Comparison of ENCODE assay signal across 1 cellular context in the genomic region with DNA sequence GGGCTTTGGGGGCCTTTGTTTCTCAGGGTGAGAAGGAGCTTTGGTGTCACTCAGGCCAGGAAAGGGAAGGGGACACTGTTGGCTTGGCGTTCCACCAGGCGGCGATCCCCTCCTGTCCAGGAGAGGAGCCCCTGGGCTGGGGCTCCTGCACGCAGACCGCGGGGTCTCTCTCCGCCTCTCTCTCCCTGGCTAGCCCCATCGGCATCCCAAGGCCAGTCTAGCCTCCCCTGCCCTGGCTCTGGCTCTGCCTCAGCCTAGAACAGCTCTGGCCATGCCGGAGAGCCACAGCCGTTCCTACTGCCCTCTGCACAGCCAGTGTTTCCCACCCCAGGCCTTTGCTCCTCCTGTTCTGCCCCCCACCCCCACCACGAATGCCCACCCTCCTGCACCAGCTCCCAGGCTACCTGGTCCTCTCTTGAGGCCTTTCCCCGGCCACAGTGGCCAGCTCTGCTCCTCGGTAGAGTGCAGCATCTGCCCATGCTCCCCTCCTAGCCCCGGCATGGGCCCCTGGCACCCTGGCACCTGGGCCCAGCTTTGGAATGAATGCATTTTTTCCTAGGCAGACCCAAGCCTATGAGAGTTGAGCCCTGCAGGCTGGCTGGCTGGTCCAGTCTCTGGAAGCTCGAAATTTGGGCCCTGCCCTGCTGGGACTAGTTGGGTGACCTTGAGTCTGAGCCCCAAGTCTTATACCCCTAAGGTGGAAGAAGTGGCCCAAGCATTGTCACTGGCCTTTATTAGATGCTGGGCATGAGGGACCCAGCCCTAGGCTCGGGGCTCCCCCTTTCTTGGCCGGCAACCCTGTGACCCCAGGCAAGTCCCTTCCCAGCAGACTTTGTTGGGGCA.
TF ChIP-seq lines count a peak whose summit lies in the region.

No MANE protein-coding gene starts in this region.

TF ChIP-seq in GM23338, 12 proteins besides CTCF, POLR2A, EP300 and RAD21 (continued from another document):
- TF ChIP-seq, protein P1, sequence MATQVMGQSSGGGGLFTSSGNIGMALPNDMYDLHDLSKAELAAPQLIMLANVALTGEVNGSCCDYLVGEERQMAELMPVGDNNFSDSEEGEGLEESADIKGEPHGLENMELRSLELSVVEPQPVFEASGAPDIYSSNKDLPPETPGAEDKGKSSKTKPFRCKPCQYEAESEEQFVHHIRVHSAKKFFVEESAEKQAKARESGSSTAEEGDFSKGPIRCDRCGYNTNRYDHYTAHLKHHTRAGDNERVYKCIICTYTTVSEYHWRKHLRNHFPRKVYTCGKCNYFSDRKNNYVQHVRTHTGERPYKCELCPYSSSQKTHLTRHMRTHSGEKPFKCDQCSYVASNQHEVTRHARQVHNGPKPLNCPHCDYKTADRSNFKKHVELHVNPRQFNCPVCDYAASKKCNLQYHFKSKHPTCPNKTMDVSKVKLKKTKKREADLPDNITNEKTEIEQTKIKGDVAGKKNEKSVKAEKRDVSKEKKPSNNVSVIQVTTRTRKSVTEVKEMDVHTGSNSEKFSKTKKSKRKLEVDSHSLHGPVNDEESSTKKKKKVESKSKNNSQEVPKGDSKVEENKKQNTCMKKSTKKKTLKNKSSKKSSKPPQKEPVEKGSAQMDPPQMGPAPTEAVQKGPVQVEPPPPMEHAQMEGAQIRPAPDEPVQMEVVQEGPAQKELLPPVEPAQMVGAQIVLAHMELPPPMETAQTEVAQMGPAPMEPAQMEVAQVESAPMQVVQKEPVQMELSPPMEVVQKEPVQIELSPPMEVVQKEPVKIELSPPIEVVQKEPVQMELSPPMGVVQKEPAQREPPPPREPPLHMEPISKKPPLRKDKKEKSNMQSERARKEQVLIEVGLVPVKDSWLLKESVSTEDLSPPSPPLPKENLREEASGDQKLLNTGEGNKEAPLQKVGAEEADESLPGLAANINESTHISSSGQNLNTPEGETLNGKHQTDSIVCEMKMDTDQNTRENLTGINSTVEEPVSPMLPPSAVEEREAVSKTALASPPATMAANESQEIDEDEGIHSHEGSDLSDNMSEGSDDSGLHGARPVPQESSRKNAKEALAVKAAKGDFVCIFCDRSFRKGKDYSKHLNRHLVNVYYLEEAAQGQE (IDR thresholded peaks at IDR 0.05; ENCODE audit: unreplicated experiment): no peak
